In genomic region chr11:34218067-34218466, GRCh38 we compare ENCODE assay signal across 11 cellular contexts.
"Had no signal": no experiment of that assay in that cellular context is flagged by ENCODE, and none has a peak within 500 bp of the region (broad histone marks: within the 10 kb centered on the region; RNA-seq: fewer than 3 reads in every experiment).

No MANE protein-coding gene starts in this region.

- H3K36me3 ChIP-seq: HAP-1 had no signal

- H3K9ac ChIP-seq: GM23248 had no signal

- H3K9me3 ChIP-seq: HAP-1 had no signal

- FAIRE-seq: H1, H54 had no signal

- H2AFZ ChIP-seq: GM23248, GM23338 had no signal

- H3K27ac ChIP-seq: GM23248 had no signal

- ATAC-seq: GM23338, HCT116 had no signal

- DNase-seq: GM23248, GOT3, H7, H9, HCEC 1CT, HFFc6 had no signal

- H3K4me3 ChIP-seq: GM23248, GM23338, HAP-1 had no signal

- H3K4me2 ChIP-seq: GM23338 had no signal
